Comparison of ENCODE assay signal across 26 cellular contexts in the genomic region with DNA sequence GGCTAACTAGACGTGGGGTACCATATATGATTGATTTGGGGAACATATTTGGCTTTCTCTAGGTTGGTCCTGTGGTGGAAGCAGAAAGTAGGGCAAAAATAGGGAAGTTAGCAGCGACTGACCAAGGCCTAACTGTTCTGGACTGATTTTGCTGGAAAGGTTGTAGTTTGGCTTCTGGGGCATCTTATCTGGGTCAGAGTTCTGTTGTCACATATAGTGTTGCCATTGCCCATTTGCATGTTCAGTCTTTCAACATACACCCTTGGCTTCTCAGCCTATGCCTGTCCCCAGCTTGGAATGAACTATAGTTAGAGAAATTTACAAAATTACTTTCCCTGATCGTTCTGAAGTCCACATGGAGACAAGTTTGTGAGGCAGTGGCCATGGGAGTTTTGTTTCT.
"Had no signal": no experiment of that assay in that cellular context is flagged by ENCODE, and none has a peak within 500 bp of the region (broad histone marks: within the 10 kb centered on the region; RNA-seq: fewer than 3 reads in every experiment).

No MANE protein-coding gene starts in this region.

- ATAC-seq: left colon; left lung; lower lobe of right lung; naive thymus-derived CD8-positive, alpha-beta T cell; pancreas; right cardiac atrium; sciatic nerve; stimulated activated naive B cell treated with anti-CD40 and anti-IgM and Interleukin-4, amounts not matched to agents 10 μg/mL and 1 μg/mL and 100 μg/mL, for 72 hours; stimulated activated naive CD8-positive, alpha-beta T cell treated with anti-CD3 and anti-CD28 coated beads, Interleukin-15, Interleukin-2, amounts not matched to agents 100 U/mL and 50 U/mL, for 24 hours had no signal

- DNase-seq: hypothalamus; immature natural killer cell; kidney; left colon; left lung; lower lobe of right lung; mammary epithelial cell; mesenchymal stem cell; naive thymus-derived CD8-positive, alpha-beta T cell; nucleus accumbens; pancreas; posterior cingulate gyrus; retina; right cardiac atrium; stimulated activated CD4-positive, alpha-beta T cell treated with anti-CD3 and anti-CD28 coated beads, Interleukin-12 subunit alpha, Interleukin-12 subunit beta, amount 100 ng/mL, for 4 hours; stimulated activated CD4-positive, alpha-beta T cell treated with anti-CD3 and anti-CD28 coated beads, Interleukin-15, amount 100 ng/mL, for 24 hours; stimulated activated CD4-positive, alpha-beta T cell treated with anti-CD3 and anti-CD28 coated beads, Interleukin-2, amount 100 ng/mL, for 24 hours; stimulated activated CD4-positive, alpha-beta T cell treated with anti-CD3 and anti-CD28 coated beads, Interleukin-4, amount 100 ng/mL, for 1 hour; stimulated activated naive B cell treated with anti-CD40 and anti-IgM and Interleukin-4, amounts not matched to agents 10 μg/mL and 1 μg/mL and 100 μg/mL, for 72 hours; stimulated activated naive CD8-positive, alpha-beta T cell treated with anti-CD3 and anti-CD28 coated beads, Interleukin-15, Interleukin-2, amounts not matched to agents 100 U/mL and 50 U/mL, for 24 hours; stomach; testis; thyroid gland; transverse colon; upper lobe of left lung had no signal
